34 cellular contexts compared by ENCODE assay signal in genomic region chr10:45202242-45202641, GRCh38.
"Had no signal": no experiment of that assay in that cellular context is flagged by ENCODE, and none has a peak within 500 bp of the region (broad histone marks: within the 10 kb centered on the region; RNA-seq: fewer than 3 reads in every experiment).

No MANE protein-coding gene starts in this region.

- H3K27me3 ChIP-seq: ascending aorta, body of pancreas, brain microvascular endothelial cell, cardiac muscle cell had no signal

- H3K36me3 ChIP-seq: adrenal gland, ascending aorta, brain microvascular endothelial cell, breast epithelium, cardiac muscle cell had no signal

- FAIRE-seq: astrocyte, bronchial epithelial cell had no signal

- H3K4me3 ChIP-seq: adrenal gland, ascending aorta, body of pancreas, breast epithelium, cardiac muscle cell had no signal

- DNase-seq: activated effector memory CD4-positive, alpha-beta T cell treated with anti-CD3 and anti-CD28 coated beads, Interleukin-2, amount 50 U/mL, for 16 hours; activated effector memory CD4-positive, alpha-beta T cell treated with Interleukin-2 at 50 U/mL for 16 hours; activated gamma-delta T cell; activated gamma-delta T cell treated with Interleukin-2 at 50 U/mL for 16 hours; activated naive CD4-positive, alpha-beta T cell; activated naive CD4-positive, alpha-beta T cell treated with anti-CD3 and anti-CD28 coated beads for 36 hours; activated naive CD4-positive, alpha-beta T cell treated with anti-CD3 and anti-CD28 coated beads, Interleukin-2, amount 10 ng/mL, durations not matched to agents 7 days and 5 days; activated naive CD4-positive, alpha-beta T cell treated with anti-CD3 and anti-CD28 coated beads, Interleukin-2, amount 50 U/mL, for 16 hours; activated naive CD4-positive, alpha-beta T cell treated with Interleukin-2 at 50 U/mL for 16 hours; activated naive CD8-positive, alpha-beta T cell treated with anti-CD3 and anti-CD28 coated beads for 36 hours; activated naive CD8-positive, alpha-beta T cell treated with anti-CD3 and anti-CD28 coated beads, Interleukin-2, amount 10 ng/mL, durations not matched to agents 7 days and 5 days; activated naive CD8-positive, alpha-beta T cell treated with anti-CD3 and anti-CD28 coated beads, Interleukin-2, amount 50 U/mL, for 24 hours; activated T-cell treated with anti-CD3 and anti-CD28 coated beads, Interleukin-2, amount 50 U/mL, for 1 hour; activated T-cell treated with anti-CD3 and anti-CD28 coated beads, Interleukin-2, amount 50 U/mL, for 24 hours; activated T-cell treated with anti-CD3 and anti-CD28 coated beads, Interleukin-2, amount 50 U/mL, for 4 hours; activated T-cell treated with anti-CD3 and anti-CD28 coated beads, Interleukin-2, amount 50 U/mL, for 48 hours; activated T-cell treated with anti-CD3 and anti-CD28 coated beads, Interleukin-2, amount 50 U/mL, for 72 hours; adrenal gland; amniotic stem cell; amygdala; anterior cingulate cortex; aorta; body of pancreas; brain microvascular endothelial cell; caudate nucleus; central memory CD4-positive, alpha-beta T cell; cerebellar nuclear complex had no signal

- H3K4me1 ChIP-seq: adrenal gland, ascending aorta, body of pancreas, breast epithelium had no signal

- ATAC-seq: activated naive CD4-positive, alpha-beta T cell treated with anti-CD3 and anti-CD28 coated beads, Interleukin-2, amount 50 U/mL, for 72 hours; activated naive CD8-positive, alpha-beta T cell treated with anti-CD3 and anti-CD28 coated beads, Interleukin-2, amount 50 U/mL, for 24 hours; activated T-cell treated with anti-CD3 and anti-CD28 coated beads, Interleukin-2, amount 50 U/mL, for 4 hours; activated T-cell treated with anti-CD3 and anti-CD28 coated beads, Interleukin-2, amount 50 U/mL, for 72 hours; activated T-helper 17 cell treated with anti-CD3 and anti-CD28 coated beads, Interleukin-2, amount 50 U/mL, for 72 hours; body of pancreas had no signal

- H3K27ac ChIP-seq: adrenal gland, ascending aorta, body of pancreas, brain microvascular endothelial cell, breast epithelium, cardiac muscle cell had no signal

- H3K9me3 ChIP-seq: adrenal gland, ascending aorta, body of pancreas had no signal
